In genomic region chrX:1578511-1579173, GRCh38 we compare ENCODE assay signal across 1 cellular context.
TF ChIP-seq lines count a peak whose summit lies in the region.

No MANE protein-coding gene starts in this region.

TF ChIP-seq in GM12878, 131 proteins besides CTCF, POLR2A, EP300 and RAD21 (continues in another document):
- TF ChIP-seq GATAD2B (conservative IDR thresholded peaks at IDR 0.05; ENCODE audit: low read depth) (no peak), NR2C1 (IDR thresholded peaks at IDR 0.05) (no peak), RELB (IDR thresholded peaks at IDR 0.05; ENCODE audit: low read depth) (no peak), CHD4 (IDR thresholded peaks at IDR 0.05) (no peak), SUZ12 (IDR thresholded peaks at IDR 0.05; ENCODE audit: unreplicated experiment) (no peak), SPI1 (IDR thresholded peaks at IDR 0.05; ENCODE audit: borderline replicate concordance, insufficient read depth, low read depth, low read length) (no peak), CBX5 (IDR thresholded peaks at IDR 0.05; ENCODE audit: low read depth) (no peak), TCF7 (IDR thresholded peaks at IDR 0.05; ENCODE audit: borderline replicate concordance) (no peak), BRCA1 (IDR thresholded peaks at IDR 0.05; ENCODE audit: low read depth, low read length) (no peak), IRF5 (IDR thresholded peaks at IDR 0.05; ENCODE audit: borderline replicate concordance) (no peak), IKZF2 (IDR thresholded peaks at IDR 0.05) (peak; percentile 23 to 29; a peak in 1 of 4 replicates), SREBF1 (IDR thresholded peaks at IDR 0.05; ENCODE audit: low read length) (no peak), RFX5 (IDR thresholded peaks at IDR 0.05; ENCODE audit: low read depth, low read length) (no peak), NBN (IDR thresholded peaks at IDR 0.05) (no peak), NR2F1 (conservative IDR thresholded peaks at IDR 0.05) (no peak), USF1 (IDR thresholded peaks at IDR 0.05; ENCODE audit: borderline replicate concordance, extremely low read length, insufficient read depth, low read depth, low read length) (no peak), RUNX3 (IDR thresholded peaks at IDR 0.05; ENCODE audit: low read length) (peak; percentile 84), ZBTB4 (CRISPR knock-in tag; IDR thresholded peaks at IDR 0.05) (no peak), BCL3 (IDR thresholded peaks at IDR 0.05; ENCODE audit: borderline replicate concordance, insufficient read depth, low read depth, low read length, poor library complexity, severe bottlenecking) (no peak), MEF2B (IDR thresholded peaks at IDR 0.05; ENCODE audit: partially characterized antibody, poor library complexity, severe bottlenecking) (no peak), HDGF (IDR thresholded peaks at IDR 0.05) (no peak), PRDM15 (CRISPR knock-in tag; IDR thresholded peaks at IDR 0.05) (no peak), CHD2 (IDR thresholded peaks at IDR 0.05; ENCODE audit: borderline replicate concordance, low read depth, low read length) (no peak), EGR1 (IDR thresholded peaks at IDR 0.05; ENCODE audit: borderline replicate concordance in 1 of 2, low read depth in 2 of 2, low read length in 2 of 2) (no peak), CBX3 (IDR thresholded peaks at IDR 0.05; ENCODE audit: borderline replicate concordance, low read depth) (no peak), ZBTB33 (IDR thresholded peaks at IDR 0.05) (no peak), EZH2 (IDR thresholded peaks at IDR 0.05; ENCODE audit: borderline replicate concordance, control insufficient read depth, low read depth, low read length) (no peak), CBFB (IDR thresholded peaks at IDR 0.05; ENCODE audit: low read depth) (no peak), FOS (IDR thresholded peaks at IDR 0.05; ENCODE audit: borderline replicate concordance, extremely low read depth, insufficient read length) (no peak), BACH1 (IDR thresholded peaks at IDR 0.05; ENCODE audit: borderline replicate concordance) (no peak), JUNB (IDR thresholded peaks at IDR 0.05) (peak; percentile 64), IKZF1 (conservative IDR thresholded peaks at IDR 0.05) (peak; percentile 23; the same call in 1 of the 2 replicates), HCFC1 (IDR thresholded peaks at IDR 0.05; ENCODE audit: low read length) (no peak), ZNF384 (IDR thresholded peaks at IDR 0.05; ENCODE audit: borderline replicate concordance, low read depth, low read length) (no peak), CREM (IDR thresholded peaks at IDR 0.05; ENCODE audit: low read depth) (no peak), NFXL1 (IDR thresholded peaks at IDR 0.05; ENCODE audit: borderline replicate concordance) (no peak), EED (IDR thresholded peaks at IDR 0.05; ENCODE audit: low read depth) (peak; percentile 51; the same call in 1 of the 2 replicates), ZNF24 (IDR thresholded peaks at IDR 0.05) (no peak), USF2 (IDR thresholded peaks at IDR 0.05; ENCODE audit: borderline replicate concordance, low read depth, low read length) (no peak), ESRRA (IDR thresholded peaks at IDR 0.05; ENCODE audit: low read length) (no peak), E2F8 (IDR thresholded peaks at IDR 0.05; ENCODE audit: low read depth, partially characterized antibody) (no peak), ZNF207 (IDR thresholded peaks at IDR 0.05; ENCODE audit: borderline replicate concordance) (no peak), POLR2AphosphoS2 (IDR thresholded peaks at IDR 0.05; ENCODE audit: low read depth, low read length) (no peak), TCF12 (IDR thresholded peaks at IDR 0.05; ENCODE audit: low read depth, low read length) (peak; percentile 40; the same call in 1 of the 2 replicates)
